1 cellular context compared by ENCODE assay signal in the genomic region with DNA sequence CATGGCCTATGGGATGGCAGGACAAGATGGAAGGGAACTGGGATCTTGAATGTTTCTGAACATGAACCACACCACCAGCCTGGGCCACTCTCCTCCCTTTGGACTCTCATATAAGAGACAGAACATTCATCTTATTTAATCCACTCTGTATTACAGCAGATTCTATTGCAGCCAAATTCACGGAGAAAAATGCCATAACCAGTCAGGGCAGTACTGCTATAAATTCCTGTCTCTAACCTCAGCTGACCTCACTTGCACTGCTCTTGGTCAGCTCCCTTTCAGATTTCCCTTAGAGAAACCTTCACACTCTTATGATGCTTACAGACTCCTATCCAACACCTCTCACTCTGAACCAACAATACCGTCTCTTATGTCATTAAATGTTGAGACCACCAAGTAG.
TF ChIP-seq lines count a peak whose summit lies in the region.

No MANE protein-coding gene starts in this region.

TF ChIP-seq in IMR-90, 13 proteins besides CTCF, POLR2A, EP300 and RAD21 (continued from another document):
- no peak for TF ChIP-seq RFX5 (IDR thresholded peaks at IDR 0.05; ENCODE audit: low read depth, low read length)
- TF ChIP-seq MXI1 (IDR thresholded peaks at IDR 0.05; ENCODE audit: borderline replicate concordance, low read depth, low read length): no peak
- no peak for TF ChIP-seq SMC3 (IDR thresholded peaks at IDR 0.05; ENCODE audit: low read depth, low read length)
- no peak for TF ChIP-seq BHLHE40 (IDR thresholded peaks at IDR 0.05; ENCODE audit: low read depth, low read length)
- TF ChIP-seq RCOR1 (IDR thresholded peaks at IDR 0.05; ENCODE audit: insufficient replicate concordance, low read length): no peak
- no peak for TF ChIP-seq MAZ (IDR thresholded peaks at IDR 0.05; ENCODE audit: borderline replicate concordance, low read depth, low read length)
- no peak for TF ChIP-seq MAFK (IDR thresholded peaks at IDR 0.05; ENCODE audit: low read depth, low read length)
- TF ChIP-seq NFE2L2 (IDR thresholded peaks at IDR 0.05; ENCODE audit: low read depth, low read length): no peak
- no peak for TF ChIP-seq CHD1 (IDR thresholded peaks at IDR 0.05; ENCODE audit: low read depth, low read length)
- no peak for TF ChIP-seq FOS (IDR thresholded peaks at IDR 0.05; ENCODE audit: low read depth, low read length)
TF ChIP-seq in IMR-90: peak in this region for 0.
